Comparison of ENCODE assay signal across 1 cellular context in the genomic region with DNA sequence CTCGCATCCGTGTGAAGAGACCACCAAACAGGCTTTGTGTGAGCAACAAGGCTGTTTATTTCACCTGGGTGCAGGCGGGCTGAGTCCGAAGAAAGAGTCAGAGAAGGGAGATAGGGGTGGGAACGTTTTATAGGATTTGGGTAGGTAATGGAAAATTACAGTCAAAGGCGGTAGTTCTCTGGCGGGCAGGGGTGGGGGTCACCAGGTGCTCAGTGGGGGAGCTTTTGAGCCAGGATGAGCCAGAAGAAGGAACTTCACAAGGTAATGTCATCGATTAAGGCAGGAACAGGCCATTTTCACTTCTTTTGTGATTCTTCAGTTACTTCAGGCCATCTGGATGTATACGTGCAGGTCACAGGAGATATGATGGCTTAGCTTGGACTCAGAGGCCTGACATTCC.
TF ChIP-seq lines count a peak whose summit lies in the region.

No MANE protein-coding gene starts in this region.

TF ChIP-seq in H1, 55 proteins besides CTCF, POLR2A, EP300 and RAD21:
- TF ChIP-seq TAF1 (IDR thresholded peaks at IDR 0.05; ENCODE audit: low read depth, low read length): peak; percentile 24; the same call in 1 of the 2 replicates
